Comparison of ENCODE assay signal across 1 cellular context in the genomic region with DNA sequence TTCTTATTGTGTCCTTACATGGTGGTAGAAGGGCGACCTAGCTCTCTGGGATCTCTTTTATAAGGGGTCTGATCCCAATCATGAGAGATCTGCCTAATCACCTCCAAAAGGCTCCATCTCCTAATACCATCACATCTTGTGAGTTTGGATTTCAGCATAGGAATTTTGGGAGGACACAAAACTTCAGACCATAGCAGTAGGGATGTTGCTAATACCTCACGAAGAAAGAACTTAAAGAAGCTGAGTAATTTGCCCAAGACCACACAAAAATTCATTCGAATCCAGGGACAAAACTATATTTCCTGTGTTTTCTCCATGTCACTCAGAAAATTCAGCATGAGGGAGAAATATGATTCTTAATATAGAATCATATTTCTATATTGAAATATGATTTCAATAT.
TF ChIP-seq lines count a peak whose summit lies in the region.

No MANE protein-coding gene starts in this region.

TF ChIP-seq in IMR-90, 13 proteins besides CTCF, POLR2A, EP300 and RAD21:
- no peak for TF ChIP-seq MXI1 (IDR thresholded peaks at IDR 0.05; ENCODE audit: borderline replicate concordance, low read depth, low read length)
- TF ChIP-seq FOS (IDR thresholded peaks at IDR 0.05; ENCODE audit: low read depth, low read length), result no peak
- TF ChIP-seq MAFK (IDR thresholded peaks at IDR 0.05; ENCODE audit: low read depth, low read length), result no peak
- TF ChIP-seq SMC3 (IDR thresholded peaks at IDR 0.05; ENCODE audit: low read depth, low read length), result no peak
